ENCODE assay signal across 15 cellular contexts in genomic region chr7:47198159-47198558, GRCh38.
DNase-seq lines count a peak whose midpoint lies in the region; ATAC-seq and TF ChIP-seq lines count a peak whose summit lies in the region.
"Had no signal": no experiment of that assay in that cellular context is flagged by ENCODE, and none has a peak within 500 bp of the region (broad histone marks: within the 10 kb centered on the region; RNA-seq: fewer than 3 reads in every experiment).

No MANE protein-coding gene starts in this region.

- H3K4me3 Mint-ChIP-seq in chondrocyte (ENCODE audit: unreplicated experiment) = no peak overlapping the region

- no peaks in the 10 kb centered on the region for H3K36me3 Mint-ChIP-seq in chondrocyte (ENCODE audit: low read depth)

- intact Hi-C loops in left ventricle myocardium superior (cut with micrococcal nuclease) = no loop called here

- ATAC-seq in left ventricle myocardium superior (peak; percentile 60), GM21576 (IDR thresholded peaks at IDR 0.05; ENCODE audit: unreplicated experiment) (no peak)
- ATAC-seq: HCT116 had no signal

- peaks cover 6% of the 10 kb centered on the region for H3K27me3 Mint-ChIP-seq in chondrocyte (ENCODE audit: low read depth)

- H3K9me3 Mint-ChIP-seq in chondrocyte (ENCODE audit: low read depth) = no peaks in the 10 kb centered on the region

- H3K4me1 Mint-ChIP-seq in chondrocyte (ENCODE audit: low read depth) = no peaks in the 10 kb centered on the region

- H3K4me1 ChIP-seq in right atrium auricular region = peaks cover 0 to 3% of the 10 kb centered on the region in 2 donors
- H3K4me1 ChIP-seq: SJCRH30 had no signal

- H3K27ac Mint-ChIP-seq in chondrocyte (ENCODE audit: unreplicated experiment) = no peak overlapping the region

- TF ChIP-seq CTCF in right atrium auricular region (IDR thresholded peaks at IDR 0.05) = no peak
- TF ChIP-seq CTCF in epithelial cell of proximal tubule (conservative IDR thresholded peaks at IDR 0.05; ENCODE audit: low read depth, low read length) = no peak
- TF ChIP-seq CTCF in chondrocyte (IDR thresholded peaks at IDR 0.05) = no peak

- no peaks in the 10 kb centered on the region for H3K27me3 ChIP-seq in right atrium auricular region
- H3K27me3 ChIP-seq: SJCRH30 had no signal

- no peaks in the 10 kb centered on the region for H3K36me3 ChIP-seq in right atrium auricular region
- H3K36me3 ChIP-seq: SJCRH30 had no signal

- H3K9me3 ChIP-seq in right atrium auricular region = no peaks in the 10 kb centered on the region
- H3K9me3 ChIP-seq: SJCRH30 had no signal

- no peak overlapping the region for H3K27ac ChIP-seq in right atrium auricular region
- H3K27ac ChIP-seq: C4-2B, SJCRH30 had no signal

- no peak overlapping the region for H3K4me3 ChIP-seq in right atrium auricular region
- no peak overlapping the region for H3K4me3 ChIP-seq in epithelial cell of proximal tubule (ENCODE audit: low read depth, low read length)
- H3K4me3 ChIP-seq: SJCRH30 had no signal

- DNase-seq in left ventricle myocardium superior (no peak), right atrium auricular region (ENCODE audit: low spot score) (no peak), epithelial cell of proximal tubule (ENCODE audit: low read depth) (peak; percentile 36), myocyte (ENCODE audit: low read depth) (peak; percentile 77), SHP77 treated with DMSO at 0.1 percent for 48 hours (lab: John Stamatoyannopoulos, UW) (no peak), chondrocyte (ENCODE audit: low spot score) (no peak)
- DNase-seq: NCI-H1436; NCI-H2029; NCI-H2171; NCI-H446; NK-92 treated with Interleukin-12 subunit alpha and Interleukin-12 subunit beta, amount 100 ng/mL, for 24 hours; SJCRH30 had no signal

Comparison
In these comparisons a context has a peak if more than half of its experiments do, and no peak if none do; other contexts are left out.
1. DNase-seq: peak in epithelial cell of proximal tubule (single experiment) and myocyte (single experiment); none in left ventricle myocardium superior (single experiment), right atrium auricular region (single experiment), SHP77 treated with DMSO at 0.1 percent for 48 hours (single experiment) and chondrocyte (single experiment).